ENCODE assay signal across 10 cellular contexts in the genomic region with DNA sequence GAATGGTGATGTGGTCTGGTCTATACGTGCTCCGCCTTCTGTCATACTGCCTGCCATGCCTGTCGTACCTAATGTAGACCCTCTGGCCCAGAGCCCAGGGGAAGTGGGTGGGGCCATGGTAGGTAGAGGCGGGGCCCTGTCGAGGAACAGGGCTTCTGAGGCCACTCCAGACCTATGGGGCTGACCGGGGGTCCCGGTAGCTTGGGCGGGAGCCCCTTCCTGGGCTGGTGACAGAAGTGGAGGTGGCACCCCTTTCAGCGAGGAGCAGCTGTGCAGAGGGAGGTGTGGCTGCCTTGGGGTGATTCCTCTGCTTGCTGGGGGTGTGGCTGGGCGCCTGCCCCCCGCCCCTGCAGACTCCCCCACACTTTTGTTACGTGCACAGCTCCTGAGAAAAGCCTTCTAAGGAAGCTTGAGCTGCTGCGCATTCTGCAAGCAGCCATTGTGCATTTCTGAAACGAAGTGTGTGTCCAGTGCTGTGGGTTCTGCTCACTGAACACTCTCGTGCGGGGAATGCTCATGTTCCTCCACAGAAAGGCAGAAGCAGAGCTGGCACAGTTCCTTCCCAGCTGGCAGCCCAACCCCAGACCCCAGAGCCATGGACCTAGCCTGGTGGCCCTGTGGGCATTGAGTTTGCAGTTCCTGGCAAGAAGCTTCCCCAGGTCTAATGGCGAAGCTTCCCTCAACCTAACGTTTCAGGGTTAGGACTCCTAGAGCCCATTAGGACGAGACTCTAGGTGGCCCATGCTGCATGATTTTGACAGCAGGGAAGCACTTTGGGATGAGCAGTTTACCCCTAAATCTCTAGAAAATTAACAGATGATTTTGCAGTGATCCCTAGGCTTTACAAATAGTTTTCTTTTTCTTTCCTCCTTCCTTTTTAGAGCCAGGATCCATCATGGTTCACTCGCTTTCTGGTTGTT.
DNase-seq lines count a peak whose midpoint lies in the region; ATAC-seq, FAIRE-seq and TF ChIP-seq lines count a peak whose summit lies in the region.
"Had no signal": no experiment of that assay in that cellular context is flagged by ENCODE, and none has a peak within 500 bp of the region (broad histone marks: within the 10 kb centered on the region; RNA-seq: fewer than 3 reads in every experiment).

No MANE protein-coding gene starts in this region.

- no peak overlapping the region for H3K4ac ChIP-seq in H1 (replicated peaks; ENCODE audit: insufficient read length, low read depth, low read length)

- POLR2A ChIA-PET in RWPE1 (lab: Yijun Ruan, JAX; ENCODE audit: low non-redundant PET), result no interaction called here
- POLR2A ChIA-PET in H1 (lab: Charles Lee; ENCODE audit: partially characterized antibody), result interaction anchor here (1.3 kb wide), 1 partner anchor 16 kb away, joined by 3 read pairs; no protein-coding TSS in a partner anchor

- H3K23ac ChIP-seq in H1 (ENCODE audit: insufficient read length), result no peak overlapping the region

- peak overlapping the region; percentile 43; the same call in 1 of the 2 replicates for H2BK20ac ChIP-seq in H1 (ENCODE audit: low read length)

- no peak overlapping the region for H2BK120ac ChIP-seq in H1 (replicated peaks; ENCODE audit: low read depth, low read length)

- peak overlapping the region; percentile 55 for H4K91ac ChIP-seq in H1 (replicated peaks; ENCODE audit: insufficient read length, low read length)

- H2BK15ac ChIP-seq in H1 (ENCODE audit: low read length), result peak overlapping the region; percentile 95

- no peak overlapping the region for H4K8ac ChIP-seq in H1 (ENCODE audit: extremely low read depth, insufficient read depth, low read length)

- H4K5ac ChIP-seq in H1 (ENCODE audit: insufficient read length, low read depth, low read length), result no peak overlapping the region

- no peaks in the 10 kb centered on the region for H3K36me3 ChIP-seq in H1 (ENCODE audit: control insufficient read depth in 2 of 4, insufficient read depth in 4 of 4, low read length in 3 of 4)
- no peaks in the 10 kb centered on the region for H3K36me3 ChIP-seq in skeletal muscle tissue (ENCODE audit: control insufficient read depth in 3 of 3, insufficient read depth in 3 of 3, low read length in 3 of 3)

- peak overlapping the region; percentile 87; the same call in 1 of the 2 replicates for H3K18ac ChIP-seq in H1 (ENCODE audit: extremely low read depth, low read length)

- no peak for TF ChIP-seq POLR2A in H1 (IDR thresholded peaks at IDR 0.05; ENCODE audit: control extremely low read depth in 1 of 2, low read depth in 2 of 2, low read length in 2 of 2)

- FAIRE-seq in H1 (lab: Jason Lieb, UNC), result no peak
- FAIRE-seq: A204.1, bronchial epithelial cell had no signal

- peak overlapping the region; percentile 51 to 68; a peak in 3 of 4 replicates for H3K4me2 ChIP-seq in H1 (ENCODE audit: insufficient read depth in 1 of 2, low read depth in 2 of 2, low read length in 2 of 2)

- H2BK5ac ChIP-seq in H1 (ENCODE audit: low read depth, low read length), result peak overlapping the region; percentile 60; the same call in 1 of the 2 replicates

- H3K14ac ChIP-seq in H1 (ENCODE audit: insufficient read length), result no peak overlapping the region

- H2AFZ ChIP-seq in H1 (ENCODE audit: low read length), result no peak overlapping the region

- peaks cover 15% of the 10 kb centered on the region in 2 experiments for H4K20me1 ChIP-seq in H1 (replicated peaks in 1 of 2; ENCODE audit: control insufficient read depth in 1 of 2, insufficient read depth in 2 of 2, low read length in 2 of 2)

- WGBS in H1 (ENCODE audit: extremely low coverage in 1 of 2, insufficient coverage in 1 of 2, insufficient read length in 1 of 2, insufficient replicate concordance in 2 of 2, low coverage in 1 of 2, low lambda C conversion rate in 2 of 2, missing lambda C conversion rate in 1 of 2), 2 experiments, result 71% methylated on average over 18 of the region's 20 CpGs; no CpG with 5 or more reads in 1 of the 2 experiments

- H2BK12ac ChIP-seq in H1 (ENCODE audit: low read depth, low read length), result peak overlapping the region; percentile 68; the same call in 1 of the 2 replicates

- H3K79me2 ChIP-seq in H1 (ENCODE audit: control insufficient read depth in 1 of 2, insufficient read depth in 2 of 2, low read length in 2 of 2), result no peaks in the 10 kb centered on the region

- H3K56ac ChIP-seq in H1 (replicated peaks; ENCODE audit: insufficient read length, low read depth, low read length), result no peak overlapping the region

- ATAC-seq in HG03139 (IDR thresholded peaks at IDR 0.05; ENCODE audit: unreplicated experiment) (no peak), GM21360 (IDR thresholded peaks at IDR 0.05; ENCODE audit: unreplicated experiment) (no peak)

- no peak for TF ChIP-seq RAD21 in H1 (IDR thresholded peaks at IDR 0.05 in 1 of 2, conservative IDR thresholded peaks at IDR 0.05 in 1 of 2; ENCODE audit: low read depth in 2 of 2, low read length in 2 of 2)

- CTCF ChIA-PET in RWPE1 (lab: Yijun Ruan, JAX) (interaction anchor here (0.8 kb wide), 1 partner anchor 14 kb away, joined by 3 read pairs; no protein-coding TSS in a partner anchor), H1 (lab: Charles Lee; ENCODE audit: partially characterized antibody) (interaction anchor here (0.9 to 3.9 kb wide), 9 partner anchors 23 to 112 kb away, joined by 3 to 24 read pairs (median 10); no protein-coding TSS in a partner anchor)

- H3K79me1 ChIP-seq in H1 (ENCODE audit: low read depth, low read length), result peaks cover 4% of the 10 kb centered on the region

- H3K4me1 ChIP-seq in H1 (replicated peaks in 1 of 4; ENCODE audit: control insufficient read depth in 3 of 4, insufficient read depth in 4 of 4, low read length in 3 of 4) (peaks cover 7 to 33% (median 21%) of the 10 kb centered on the region in 4 experiments), skeletal muscle tissue (ENCODE audit: control insufficient read depth in 3 of 3, insufficient read depth in 3 of 3, low read length in 3 of 3) (peaks cover 22 to 34% (median 26%) of the 10 kb centered on the region in 3 donors)

- H3K9ac ChIP-seq in H1 (replicated peaks in 1 of 4; ENCODE audit: extremely low read depth in 1 of 4, low read depth in 3 of 4, low read length in 3 of 4) (no peak overlapping the region), skeletal muscle tissue (ENCODE audit: low read depth in 1 of 3, low read length in 3 of 3) (peak overlapping the region in 2 of 3 donors; percentile 50 to 55)

- peak overlapping the region in 3 of 4 experiments; percentile 2 to 47 (median 14); a peak in 5 of 8 replicates for H3K4me3 ChIP-seq in H1 (ENCODE audit: extremely low read depth in 1 of 4, insufficient read depth in 2 of 4, low read depth in 3 of 4, low read length in 4 of 4)
- H3K4me3 ChIP-seq in skeletal muscle tissue (ENCODE audit: low read length in 3 of 3), result peak overlapping the region; percentile 64 to 78 (median 66)

- peak overlapping the region; percentile 86; the same call in 1 of the 2 replicates for H2AK5ac ChIP-seq in H1 (ENCODE audit: low read depth, low read length)

- H3K27ac ChIP-seq in RWPE1, result peak overlapping the region; percentile 52
- H3K27ac ChIP-seq in H1 (ENCODE audit: low read depth, low read length), result no peak overlapping the region
- H3K27ac ChIP-seq in skeletal muscle tissue (ENCODE audit: low read depth, low read length), result peak overlapping the region; percentile 47

- H3K9me3 ChIP-seq in H1 (ENCODE audit: insufficient read depth in 2 of 2, low read depth in 1 of 2, low read length in 1 of 2) (no peaks in the 10 kb centered on the region), skeletal muscle tissue (ENCODE audit: control insufficient read depth in 3 of 3, low read length in 3 of 3) (no peaks in the 10 kb centered on the region)

- TF ChIP-seq EP300 in H1 (IDR thresholded peaks at IDR 0.05; ENCODE audit: borderline replicate concordance in 1 of 2, low read depth in 2 of 2, low read length in 2 of 2), result no peak

- H3K27me3 ChIP-seq in H1 (replicated peaks in 1 of 4; ENCODE audit: control insufficient read depth in 3 of 4, extremely low read depth in 1 of 4, insufficient read depth in 3 of 4, low read length in 3 of 4), result peaks cover 0 to 13% (median 10%) of the 10 kb centered on the region in 4 experiments; a peak in 3 of 7 replicates
- no peaks in the 10 kb centered on the region for H3K27me3 ChIP-seq in skeletal muscle tissue (ENCODE audit: control insufficient read depth in 3 of 3, insufficient read depth in 3 of 3, low read length in 3 of 3)

- TF ChIP-seq CTCF in RWPE1 (conservative IDR thresholded peaks at IDR 0.05; ENCODE audit: low read depth) (no peak), H1 (IDR thresholded peaks at IDR 0.05; ENCODE audit: control extremely low read depth in 1 of 3, insufficient read depth in 1 of 3, low read depth in 1 of 3, low read length in 3 of 3) (no peak)

- DNase-seq in NCI-H2081 (lab: John Stamatoyannopoulos, UW) (peak; percentile 15 to 30), NCI-H2081 treated with DMSO at 0.1 percent for 48 hours (lab: John Stamatoyannopoulos, UW) (no peak), RWPE1 (ENCODE audit: low spot score) (no peak), H1 (ENCODE audit: low read depth in 1 of 2, low spot score in 2 of 2) (peak in 1 of 2 experiments; percentile 45), SHP77 (lab: John Stamatoyannopoulos, UW) (no peak)

- H3K23me2 ChIP-seq in H1 (ENCODE audit: low read depth, low read length), result peaks cover 9% of the 10 kb centered on the region; the same call in 1 of the 2 replicates

TF ChIP-seq in H1, 55 proteins besides CTCF, POLR2A, EP300 and RAD21:
- TF ChIP-seq, protein P1, sequence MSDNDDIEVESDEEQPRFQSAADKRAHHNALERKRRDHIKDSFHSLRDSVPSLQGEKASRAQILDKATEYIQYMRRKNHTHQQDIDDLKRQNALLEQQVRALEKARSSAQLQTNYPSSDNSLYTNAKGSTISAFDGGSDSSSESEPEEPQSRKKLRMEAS (IDR thresholded peaks at IDR 0.05), result no peak
- TF ChIP-seq SP1 (IDR thresholded peaks at IDR 0.05; ENCODE audit: low read depth, low read length) (no peak), BCL11A (IDR thresholded peaks at IDR 0.05; ENCODE audit: low read depth in 2 of 2, low read length in 2 of 2) (no peak), MAFK (IDR thresholded peaks at IDR 0.05; ENCODE audit: low read depth, low read length) (no peak), SIRT6 (IDR thresholded peaks at IDR 0.05; ENCODE audit: low read length) (no peak), TEAD4 (IDR thresholded peaks at IDR 0.05; ENCODE audit: low read depth, low read length) (no peak)

Comparison
In these comparisons a context has a peak if more than half of its experiments do, and no peak if none do; other contexts are left out.
1. DNase-seq: peak in NCI-H2081 (2 of 2); none in NCI-H2081 treated with DMSO at 0.1 percent for 48 hours (single experiment), RWPE1 (single experiment) and SHP77 (0 of 2).
2. H3K9ac ChIP-seq: peak in skeletal muscle tissue (2 of 3); none in H1 (0 of 4).